ENCODE assay signal across 1 cellular context in the genomic region with DNA sequence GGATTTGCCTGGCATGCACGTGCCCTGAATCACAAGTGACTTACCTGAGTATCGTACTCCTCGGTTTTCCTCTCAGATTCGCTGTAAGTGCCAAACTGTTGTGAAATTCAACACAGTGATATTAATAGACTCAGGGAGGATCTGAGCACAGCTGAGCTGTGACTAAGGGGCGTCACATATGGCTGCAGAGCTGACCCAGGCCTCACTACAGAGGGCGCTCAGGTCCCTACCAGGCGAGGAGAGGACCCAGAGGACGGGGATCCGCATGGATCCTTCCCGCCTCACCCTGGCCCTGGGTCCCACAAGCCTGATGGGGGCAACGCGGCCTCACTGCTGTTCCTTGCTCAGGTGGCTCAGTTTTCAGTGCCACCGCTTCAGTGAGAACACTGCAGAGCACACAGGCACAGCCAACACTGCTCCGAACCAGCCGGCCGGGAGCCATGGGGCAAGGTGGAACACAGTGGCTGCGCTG.
TF ChIP-seq lines count a peak whose summit lies in the region.

No MANE protein-coding gene starts in this region.

TF ChIP-seq in GM23338, 12 proteins besides CTCF, POLR2A, EP300 and RAD21 (continued from another document):
- TF ChIP-seq, protein P1, sequence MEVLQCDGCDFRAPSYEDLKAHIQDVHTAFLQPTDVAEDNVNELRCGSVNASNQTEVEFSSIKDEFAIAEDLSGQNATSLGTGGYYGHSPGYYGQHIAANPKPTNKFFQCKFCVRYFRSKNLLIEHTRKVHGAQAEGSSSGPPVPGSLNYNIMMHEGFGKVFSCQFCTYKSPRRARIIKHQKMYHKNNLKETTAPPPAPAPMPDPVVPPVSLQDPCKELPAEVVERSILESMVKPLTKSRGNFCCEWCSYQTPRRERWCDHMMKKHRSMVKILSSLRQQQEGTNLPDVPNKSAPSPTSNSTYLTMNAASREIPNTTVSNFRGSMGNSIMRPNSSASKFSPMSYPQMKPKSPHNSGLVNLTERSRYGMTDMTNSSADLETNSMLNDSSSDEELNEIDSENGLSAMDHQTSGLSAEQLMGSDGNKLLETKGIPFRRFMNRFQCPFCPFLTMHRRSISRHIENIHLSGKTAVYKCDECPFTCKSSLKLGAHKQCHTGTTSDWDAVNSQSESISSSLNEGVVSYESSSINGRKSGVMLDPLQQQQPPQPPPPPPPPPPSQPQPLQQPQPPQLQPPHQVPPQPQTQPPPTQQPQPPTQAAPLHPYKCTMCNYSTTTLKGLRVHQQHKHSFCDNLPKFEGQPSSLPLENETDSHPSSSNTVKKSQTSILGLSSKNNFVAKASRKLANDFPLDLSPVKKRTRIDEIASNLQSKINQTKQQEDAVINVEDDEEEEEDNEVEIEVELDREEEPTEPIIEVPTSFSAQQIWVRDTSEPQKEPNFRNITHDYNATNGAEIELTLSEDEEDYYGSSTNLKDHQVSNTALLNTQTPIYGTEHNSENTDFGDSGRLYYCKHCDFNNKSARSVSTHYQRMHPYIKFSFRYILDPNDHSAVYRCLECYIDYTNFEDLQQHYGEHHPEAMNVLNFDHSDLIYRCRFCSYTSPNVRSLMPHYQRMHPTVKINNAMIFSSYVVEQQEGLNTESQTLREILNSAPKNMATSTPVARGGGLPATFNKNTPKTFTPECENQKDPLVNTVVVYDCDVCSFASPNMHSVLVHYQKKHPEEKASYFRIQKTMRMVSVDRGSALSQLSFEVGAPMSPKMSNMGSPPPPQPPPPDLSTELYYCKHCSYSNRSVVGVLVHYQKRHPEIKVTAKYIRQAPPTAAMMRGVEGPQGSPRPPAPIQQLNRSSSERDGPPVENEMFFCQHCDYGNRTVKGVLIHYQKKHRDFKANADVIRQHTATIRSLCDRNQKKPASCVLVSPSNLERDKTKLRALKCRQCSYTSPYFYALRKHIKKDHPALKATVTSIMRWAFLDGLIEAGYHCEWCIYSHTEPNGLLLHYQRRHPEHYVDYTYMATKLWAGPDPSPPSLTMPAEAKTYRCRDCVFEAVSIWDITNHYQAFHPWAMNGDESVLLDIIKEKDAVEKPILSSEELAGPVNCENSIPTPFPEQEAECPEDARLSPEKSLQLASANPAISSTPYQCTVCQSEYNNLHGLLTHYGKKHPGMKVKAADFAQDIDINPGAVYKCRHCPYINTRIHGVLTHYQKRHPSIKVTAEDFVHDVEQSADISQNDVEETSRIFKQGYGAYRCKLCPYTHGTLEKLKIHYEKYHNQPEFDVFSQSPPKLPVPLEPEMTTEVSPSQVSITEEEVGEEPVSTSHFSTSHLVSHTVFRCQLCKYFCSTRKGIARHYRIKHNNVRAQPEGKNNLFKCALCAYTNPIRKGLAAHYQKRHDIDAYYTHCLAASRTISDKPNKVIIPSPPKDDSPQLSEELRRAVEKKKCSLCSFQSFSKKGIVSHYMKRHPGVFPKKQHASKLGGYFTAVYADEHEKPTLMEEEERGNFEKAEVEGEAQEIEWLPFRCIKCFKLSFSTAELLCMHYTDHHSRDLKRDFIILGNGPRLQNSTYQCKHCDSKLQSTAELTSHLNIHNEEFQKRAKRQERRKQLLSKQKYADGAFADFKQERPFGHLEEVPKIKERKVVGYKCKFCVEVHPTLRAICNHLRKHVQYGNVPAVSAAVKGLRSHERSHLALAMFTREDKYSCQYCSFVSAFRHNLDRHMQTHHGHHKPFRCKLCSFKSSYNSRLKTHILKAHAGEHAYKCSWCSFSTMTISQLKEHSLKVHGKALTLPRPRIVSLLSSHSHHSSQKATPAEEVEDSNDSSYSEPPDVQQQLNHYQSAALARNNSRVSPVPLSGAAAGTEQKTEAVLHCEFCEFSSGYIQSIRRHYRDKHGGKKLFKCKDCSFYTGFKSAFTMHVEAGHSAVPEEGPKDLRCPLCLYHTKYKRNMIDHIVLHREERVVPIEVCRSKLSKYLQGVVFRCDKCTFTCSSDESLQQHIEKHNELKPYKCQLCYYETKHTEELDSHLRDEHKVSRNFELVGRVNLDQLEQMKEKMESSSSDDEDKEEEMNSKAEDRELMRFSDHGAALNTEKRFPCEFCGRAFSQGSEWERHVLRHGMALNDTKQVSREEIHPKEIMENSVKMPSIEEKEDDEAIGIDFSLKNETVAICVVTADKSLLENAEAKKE (CRISPR knock-in tag; IDR thresholded peaks at IDR 0.05), result no peak
- no peak for TF ChIP-seq STAT1 (IDR thresholded peaks at IDR 0.05; ENCODE audit: unreplicated experiment)
- TF ChIP-seq, protein P2, sequence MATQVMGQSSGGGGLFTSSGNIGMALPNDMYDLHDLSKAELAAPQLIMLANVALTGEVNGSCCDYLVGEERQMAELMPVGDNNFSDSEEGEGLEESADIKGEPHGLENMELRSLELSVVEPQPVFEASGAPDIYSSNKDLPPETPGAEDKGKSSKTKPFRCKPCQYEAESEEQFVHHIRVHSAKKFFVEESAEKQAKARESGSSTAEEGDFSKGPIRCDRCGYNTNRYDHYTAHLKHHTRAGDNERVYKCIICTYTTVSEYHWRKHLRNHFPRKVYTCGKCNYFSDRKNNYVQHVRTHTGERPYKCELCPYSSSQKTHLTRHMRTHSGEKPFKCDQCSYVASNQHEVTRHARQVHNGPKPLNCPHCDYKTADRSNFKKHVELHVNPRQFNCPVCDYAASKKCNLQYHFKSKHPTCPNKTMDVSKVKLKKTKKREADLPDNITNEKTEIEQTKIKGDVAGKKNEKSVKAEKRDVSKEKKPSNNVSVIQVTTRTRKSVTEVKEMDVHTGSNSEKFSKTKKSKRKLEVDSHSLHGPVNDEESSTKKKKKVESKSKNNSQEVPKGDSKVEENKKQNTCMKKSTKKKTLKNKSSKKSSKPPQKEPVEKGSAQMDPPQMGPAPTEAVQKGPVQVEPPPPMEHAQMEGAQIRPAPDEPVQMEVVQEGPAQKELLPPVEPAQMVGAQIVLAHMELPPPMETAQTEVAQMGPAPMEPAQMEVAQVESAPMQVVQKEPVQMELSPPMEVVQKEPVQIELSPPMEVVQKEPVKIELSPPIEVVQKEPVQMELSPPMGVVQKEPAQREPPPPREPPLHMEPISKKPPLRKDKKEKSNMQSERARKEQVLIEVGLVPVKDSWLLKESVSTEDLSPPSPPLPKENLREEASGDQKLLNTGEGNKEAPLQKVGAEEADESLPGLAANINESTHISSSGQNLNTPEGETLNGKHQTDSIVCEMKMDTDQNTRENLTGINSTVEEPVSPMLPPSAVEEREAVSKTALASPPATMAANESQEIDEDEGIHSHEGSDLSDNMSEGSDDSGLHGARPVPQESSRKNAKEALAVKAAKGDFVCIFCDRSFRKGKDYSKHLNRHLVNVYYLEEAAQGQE (IDR thresholded peaks at IDR 0.05; ENCODE audit: unreplicated experiment), result no peak
- no peak for TF ChIP-seq JUNB (IDR thresholded peaks at IDR 0.05; ENCODE audit: unreplicated experiment)
- no peak for TF ChIP-seq CREB1 (CRISPR knock-in tag; IDR thresholded peaks at IDR 0.05; ENCODE audit: low read depth)
- TF ChIP-seq, protein P3, sequence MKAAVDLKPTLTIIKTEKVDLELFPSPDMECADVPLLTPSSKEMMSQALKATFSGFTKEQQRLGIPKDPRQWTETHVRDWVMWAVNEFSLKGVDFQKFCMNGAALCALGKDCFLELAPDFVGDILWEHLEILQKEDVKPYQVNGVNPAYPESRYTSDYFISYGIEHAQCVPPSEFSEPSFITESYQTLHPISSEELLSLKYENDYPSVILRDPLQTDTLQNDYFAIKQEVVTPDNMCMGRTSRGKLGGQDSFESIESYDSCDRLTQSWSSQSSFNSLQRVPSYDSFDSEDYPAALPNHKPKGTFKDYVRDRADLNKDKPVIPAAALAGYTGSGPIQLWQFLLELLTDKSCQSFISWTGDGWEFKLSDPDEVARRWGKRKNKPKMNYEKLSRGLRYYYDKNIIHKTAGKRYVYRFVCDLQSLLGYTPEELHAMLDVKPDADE (IDR thresholded peaks at IDR 0.05), result no peak
- no peak for TF ChIP-seq EZH2 (IDR thresholded peaks at IDR 0.05; ENCODE audit: low read depth, unreplicated experiment)
- TF ChIP-seq NANOG (IDR thresholded peaks at IDR 0.05; ENCODE audit: borderline replicate concordance), result no peak
- no peak for TF ChIP-seq ZNF331 (CRISPR knock-in tag; IDR thresholded peaks at IDR 0.05; ENCODE audit: low read depth)
- no peak for TF ChIP-seq ZNF114 (CRISPR knock-in tag; IDR thresholded peaks at IDR 0.05)
- no peak for TF ChIP-seq POLR2AphosphoS5 (IDR thresholded peaks at IDR 0.05; ENCODE audit: low read depth)
TF ChIP-seq in GM23338: peak in this region for 0.
